Comparison of ENCODE assay signal across 19 cellular contexts in the genomic region with DNA sequence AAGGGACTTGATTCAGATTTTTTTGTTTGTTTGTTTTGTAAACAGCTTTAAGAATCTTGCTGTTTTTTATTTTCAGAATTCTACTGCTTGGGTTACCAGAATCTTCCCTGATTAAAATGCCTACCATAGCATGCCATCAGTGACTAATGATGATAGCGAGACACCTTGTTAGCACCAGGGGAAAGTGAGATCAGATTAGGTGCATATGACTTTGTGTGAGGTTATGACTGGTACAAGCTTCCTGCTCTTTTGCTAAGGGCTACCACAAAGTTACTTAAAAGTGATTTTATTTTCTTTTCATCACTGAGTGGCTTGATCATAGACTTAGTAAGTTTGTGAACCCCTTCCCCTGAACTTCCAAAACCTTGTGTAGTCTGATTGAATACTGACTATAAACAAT.
DNase-seq lines count a peak whose midpoint lies in the region; ATAC-seq and TF ChIP-seq lines count a peak whose summit lies in the region.
"Had no signal": no experiment of that assay in that cellular context is flagged by ENCODE, and none has a peak within 500 bp of the region (broad histone marks: within the 10 kb centered on the region; RNA-seq: fewer than 3 reads in every experiment).

No MANE protein-coding gene starts in this region.

- no peak overlapping the region for H3K27ac Mint-ChIP-seq in activated naive CD8-positive, alpha-beta T cell treated with anti-CD3 and anti-CD28 coated beads, Interleukin-2, amount 10 ng/mL, durations not matched to agents 7 days and 5 days
- no peak overlapping the region for H3K27ac Mint-ChIP-seq in activated naive CD8-positive, alpha-beta T cell treated with anti-CD3 and anti-CD28 coated beads for 36 hours
- H3K27ac Mint-ChIP-seq: activated naive CD4-positive, alpha-beta T cell treated with anti-CD3 and anti-CD28 coated beads, Interleukin-2, amount 50 U/mL, for 24 hours; CD8-positive, alpha-beta T cell; nephron had no signal

- peak; percentile 76 for ATAC-seq in activated naive CD8-positive, alpha-beta T cell treated with anti-CD3 and anti-CD28 coated beads, Interleukin-2, amount 10 ng/mL, durations not matched to agents 7 days and 5 days (ENCODE audit: low read depth)
- ATAC-seq in HG03432 (IDR thresholded peaks at IDR 0.05; ENCODE audit: unreplicated experiment) (peak; percentile 50), HG03139 (IDR thresholded peaks at IDR 0.05; ENCODE audit: unreplicated experiment) (no peak), SK-N-SH treated with all-trans-retinoic acid at 6 μM for 48 hours (no peak)
- ATAC-seq: body of pancreas; CD8-positive, alpha-beta T cell; left colon had no signal

- H3K27me3 Mint-ChIP-seq in activated naive CD8-positive, alpha-beta T cell treated with anti-CD3 and anti-CD28 coated beads, Interleukin-2, amount 10 ng/mL, durations not matched to agents 7 days and 5 days = no peaks in the 10 kb centered on the region
- H3K27me3 Mint-ChIP-seq in activated naive CD8-positive, alpha-beta T cell treated with anti-CD3 and anti-CD28 coated beads for 36 hours = no peaks in the 10 kb centered on the region
- H3K27me3 Mint-ChIP-seq: activated naive CD4-positive, alpha-beta T cell treated with anti-CD3 and anti-CD28 coated beads, Interleukin-2, amount 50 U/mL, for 24 hours had no signal

- no peaks in the 10 kb centered on the region for H3K9me3 Mint-ChIP-seq in activated naive CD8-positive, alpha-beta T cell treated with anti-CD3 and anti-CD28 coated beads, Interleukin-2, amount 10 ng/mL, durations not matched to agents 7 days and 5 days
- H3K9me3 Mint-ChIP-seq in activated naive CD8-positive, alpha-beta T cell treated with anti-CD3 and anti-CD28 coated beads for 36 hours = no peaks in the 10 kb centered on the region
- H3K9me3 Mint-ChIP-seq: activated naive CD4-positive, alpha-beta T cell treated with anti-CD3 and anti-CD28 coated beads, Interleukin-2, amount 50 U/mL, for 24 hours; CD8-positive, alpha-beta T cell; nephron had no signal

- H3K4me1 Mint-ChIP-seq in activated naive CD8-positive, alpha-beta T cell treated with anti-CD3 and anti-CD28 coated beads, Interleukin-2, amount 10 ng/mL, durations not matched to agents 7 days and 5 days = peaks cover 17% of the 10 kb centered on the region
- H3K4me1 Mint-ChIP-seq in activated naive CD8-positive, alpha-beta T cell treated with anti-CD3 and anti-CD28 coated beads for 36 hours = peaks cover 39% of the 10 kb centered on the region
- H3K4me1 Mint-ChIP-seq: nephron had no signal

- POLR2A ChIA-PET in activated naive CD8-positive, alpha-beta T cell treated with anti-CD3 and anti-CD28 coated beads, Interleukin-2, amount 10 ng/mL, durations not matched to agents 7 days and 5 days (lab: Charles Lee) = no interaction called here

- H3K36me3 Mint-ChIP-seq in activated naive CD8-positive, alpha-beta T cell treated with anti-CD3 and anti-CD28 coated beads, Interleukin-2, amount 10 ng/mL, durations not matched to agents 7 days and 5 days = peaks cover 43% of the 10 kb centered on the region
- peaks cover 57% of the 10 kb centered on the region for H3K36me3 Mint-ChIP-seq in activated naive CD8-positive, alpha-beta T cell treated with anti-CD3 and anti-CD28 coated beads for 36 hours

- TF ChIP-seq CTCF in epithelial cell of esophagus (IDR thresholded peaks at IDR 0.05; ENCODE audit: insufficient read depth, low read depth, low read length, missing control alignments) = no peak

- no peak for DNase-seq in activated naive CD8-positive, alpha-beta T cell treated with anti-CD3 and anti-CD28 coated beads, Interleukin-2, amount 10 ng/mL, durations not matched to agents 7 days and 5 days
- DNase-seq in activated naive CD8-positive, alpha-beta T cell treated with anti-CD3 and anti-CD28 coated beads for 36 hours = no peak
- peak; percentile 44 for DNase-seq in epithelial cell of esophagus (ENCODE audit: low read depth)
- DNase-seq in A172 (ENCODE audit: low spot score) = no peak
- DNase-seq: body of pancreas; CD8-positive, alpha-beta T cell; DMS153; HCEC 1CT; left colon; NCI-H146; NCI-H526 treated with DMSO at 0.1 percent for 48 hours; posterior cingulate gyrus; RPMI8226; sigmoid colon had no signal

- no peak overlapping the region for H3K4me3 ChIP-seq in epithelial cell of esophagus (ENCODE audit: low read length)
- H3K4me3 ChIP-seq: body of pancreas, sigmoid colon had no signal

- H3K4me3 Mint-ChIP-seq in activated naive CD8-positive, alpha-beta T cell treated with anti-CD3 and anti-CD28 coated beads, Interleukin-2, amount 10 ng/mL, durations not matched to agents 7 days and 5 days = no peak overlapping the region
- H3K4me3 Mint-ChIP-seq in activated naive CD8-positive, alpha-beta T cell treated with anti-CD3 and anti-CD28 coated beads for 36 hours = no peak overlapping the region
- H3K4me3 Mint-ChIP-seq: activated naive CD4-positive, alpha-beta T cell treated with anti-CD3 and anti-CD28 coated beads, Interleukin-2, amount 50 U/mL, for 24 hours; CD8-positive, alpha-beta T cell; nephron had no signal

TF ChIP-seq in SK-N-SH treated with all-trans-retinoic acid at 6 μM for 48 hours, 23 proteins besides CTCF, POLR2A, EP300 and RAD21:
- no peak for TF ChIP-seq ISL1 (CRISPR knock-in tag; IDR thresholded peaks at IDR 0.05)

Comparison
In these comparisons a context has a peak if more than half of its experiments do, and no peak if none do; other contexts are left out.
1. ATAC-seq: peak in activated naive CD8-positive, alpha-beta T cell treated with anti-CD3 and anti-CD28 coated beads, Interleukin-2, amount 10 ng/mL, durations not matched to agents 7 days and 5 days (single experiment) and HG03432 (single experiment); none in HG03139 (single experiment) and SK-N-SH treated with all-trans-retinoic acid at 6 μM for 48 hours (single experiment).